Comparison of ENCODE assay signal across 8 cellular contexts in genomic region chr5:55903121-55903701, GRCh38. TPM values are rescaled to one million over a fixed set of nuclear protein-coding genes. Genes with fewer than 3 reads are reported as not detected.
DNase-seq lines count a peak whose midpoint lies in the region; ATAC-seq and TF ChIP-seq lines count a peak whose summit lies in the region.

No MANE protein-coding gene starts in this region.

- DNase-seq in RPMI8226 (peak; percentile 30), NCI-H146 treated with DMSO at 0.1 percent for 48 hours (lab: John Stamatoyannopoulos, UW; ENCODE audit: unreplicated experiment) (no peak), GF-D8 (lab: John Stamatoyannopoulos, UW) (no peak), 8988T (no peak)
- peak; percentile 84 for DNase-seq in activated naive CD4-positive, alpha-beta T cell treated with anti-CD3 and anti-CD28 coated beads for 36 hours
- DNase-seq in stimulated activated CD4-positive, alpha-beta T cell treated with anti-CD3 and anti-CD28 coated beads, Interleukin-1b, Interleukin-23, amount 100 ng/mL, for 24 hours (ENCODE audit: low read depth in 4 of 4, low spot score in 1 of 4): peak in 3 of 4 experiments; percentile 11 to 70 (median 42)

- H3K27ac Mint-ChIP-seq in activated naive CD4-positive, alpha-beta T cell treated with anti-CD3 and anti-CD28 coated beads for 36 hours: no peak overlapping the region

- H3K36me3 Mint-ChIP-seq in activated naive CD4-positive, alpha-beta T cell treated with anti-CD3 and anti-CD28 coated beads for 36 hours (ENCODE audit: low read depth): no peaks in the 10 kb centered on the region

- no peaks in the 10 kb centered on the region for H3K9me3 Mint-ChIP-seq in activated naive CD4-positive, alpha-beta T cell treated with anti-CD3 and anti-CD28 coated beads for 36 hours

- peak; percentile 89 for ATAC-seq in GM18505 (IDR thresholded peaks at IDR 0.05; ENCODE audit: unreplicated experiment)
- ATAC-seq in HG02678 (IDR thresholded peaks at IDR 0.05; ENCODE audit: unreplicated experiment): peak; percentile 87

- peaks cover 4% of the 10 kb centered on the region for H3K27me3 Mint-ChIP-seq in activated naive CD4-positive, alpha-beta T cell treated with anti-CD3 and anti-CD28 coated beads for 36 hours (ENCODE audit: low read depth)

- no peak for TF ChIP-seq POLR2A in GM18505 (IDR thresholded peaks at IDR 0.05; ENCODE audit: borderline replicate concordance, extremely low read depth, insufficient read depth, insufficient read length)

- CTCF ChIA-PET in activated naive CD4-positive, alpha-beta T cell treated with anti-CD3 and anti-CD28 coated beads for 36 hours (lab: Charles Lee): no interaction called here

- H3K4me1 Mint-ChIP-seq in activated naive CD4-positive, alpha-beta T cell treated with anti-CD3 and anti-CD28 coated beads for 36 hours (ENCODE audit: low read depth): peaks cover 25% of the 10 kb centered on the region

- intact Hi-C loops in activated naive CD4-positive, alpha-beta T cell treated with anti-CD3 and anti-CD28 coated beads for 36 hours (cut with micrococcal nuclease): loop anchor here (1.0 to 2.0 kb wide), 4 partner anchors 35 to 426 kb away; no protein-coding TSS in a partner anchor

- H3K4me3 Mint-ChIP-seq in activated naive CD4-positive, alpha-beta T cell treated with anti-CD3 and anti-CD28 coated beads for 36 hours: no peak overlapping the region

RNA-seq across cellular contexts. Expression of gene IL31RA, which starts 52.1 kb away (rescaled TPM):
- total RNA-seq in activated naive CD4-positive, alpha-beta T cell treated with anti-CD3 and anti-CD28 coated beads for 36 hours: under 1 TPM; 0.31 to 0.32 TPM

Comparison
In these comparisons a context has a peak if more than half of its experiments do, and no peak if none do; other contexts are left out.
1. DNase-seq: peak in RPMI8226 (single experiment), activated naive CD4-positive, alpha-beta T cell treated with anti-CD3 and anti-CD28 coated beads for 36 hours (single experiment) and stimulated activated CD4-positive, alpha-beta T cell treated with anti-CD3 and anti-CD28 coated beads, Interleukin-1b, Interleukin-23, amount 100 ng/mL, for 24 hours (3 of 4); none in NCI-H146 treated with DMSO at 0.1 percent for 48 hours (single experiment), GF-D8 (single experiment) and 8988T (single experiment).